In genomic region chr9:94895668-94896067, GRCh38 we compare ENCODE assay signal across 11 cellular contexts.
DNase-seq lines count a peak whose midpoint lies in the region; ATAC-seq and TF ChIP-seq lines count a peak whose summit lies in the region.
"Had no signal": no experiment of that assay in that cellular context is flagged by ENCODE, and none has a peak within 500 bp of the region (broad histone marks: within the 10 kb centered on the region; RNA-seq: fewer than 3 reads in every experiment).

No MANE protein-coding gene starts in this region.

- TF ChIP-seq CTCF in GM12865 (IDR thresholded peaks at IDR 0.05; ENCODE audit: insufficient read depth, low read depth, low read length, missing control alignments) (no peak), smooth muscle cell (IDR thresholded peaks at IDR 0.05; ENCODE audit: borderline replicate concordance, insufficient read depth, poor library complexity, severe bottlenecking) (no peak)

- no peak overlapping the region for H3K4me2 ChIP-seq in smooth muscle cell

- H3K9me3 ChIP-seq in smooth muscle cell (replicated peaks; ENCODE audit: low read depth), result no peaks in the 10 kb centered on the region
- H3K9me3 ChIP-seq: HAP-1 had no signal

- H3K27me3 Mint-ChIP-seq in activated CD8-positive, alpha-beta memory T cell treated with anti-CD3 and anti-CD28 coated beads, Interleukin-2, amount 10 ng/mL, durations not matched to agents 7 days and 5 days, result no peaks in the 10 kb centered on the region
- H3K27me3 Mint-ChIP-seq in activated T-helper 17 cell treated with anti-CD3 and anti-CD28 coated beads, Interleukin-2, amount 50 U/mL, for 72 hours, result no peaks in the 10 kb centered on the region
- H3K27me3 Mint-ChIP-seq: CD4-positive, alpha-beta T cell had no signal

- H3K9ac ChIP-seq in smooth muscle cell (ENCODE audit: low read depth), result no peak overlapping the region

- H3K36me3 Mint-ChIP-seq in activated CD8-positive, alpha-beta memory T cell treated with anti-CD3 and anti-CD28 coated beads, Interleukin-2, amount 10 ng/mL, durations not matched to agents 7 days and 5 days, result peaks cover 20% of the 10 kb centered on the region
- H3K36me3 Mint-ChIP-seq in activated T-helper 17 cell treated with anti-CD3 and anti-CD28 coated beads, Interleukin-2, amount 50 U/mL, for 72 hours (ENCODE audit: low read depth), result peaks cover 2% of the 10 kb centered on the region

- CTCF ChIA-PET in activated CD8-positive, alpha-beta memory T cell treated with anti-CD3 and anti-CD28 coated beads, Interleukin-2, amount 10 ng/mL, durations not matched to agents 7 days and 5 days (lab: Charles Lee), result no interaction called here

- peaks cover 30% of the 10 kb centered on the region for H3K79me2 ChIP-seq in smooth muscle cell (ENCODE audit: low read depth)

- no peak overlapping the region for H2AFZ ChIP-seq in smooth muscle cell (ENCODE audit: low read depth)

- H4K20me1 ChIP-seq in smooth muscle cell (ENCODE audit: low read depth), result no peaks in the 10 kb centered on the region

- H3K27ac Mint-ChIP-seq in activated CD8-positive, alpha-beta memory T cell treated with anti-CD3 and anti-CD28 coated beads, Interleukin-2, amount 10 ng/mL, durations not matched to agents 7 days and 5 days, result no peak overlapping the region
- H3K27ac Mint-ChIP-seq in activated T-helper 17 cell treated with anti-CD3 and anti-CD28 coated beads, Interleukin-2, amount 50 U/mL, for 72 hours, result no peak overlapping the region
- H3K27ac Mint-ChIP-seq: CD4-positive, alpha-beta T cell had no signal

- H3K4me1 Mint-ChIP-seq in activated CD8-positive, alpha-beta memory T cell treated with anti-CD3 and anti-CD28 coated beads, Interleukin-2, amount 10 ng/mL, durations not matched to agents 7 days and 5 days, result peaks cover 26% of the 10 kb centered on the region
- peaks cover 6% of the 10 kb centered on the region for H3K4me1 Mint-ChIP-seq in activated T-helper 17 cell treated with anti-CD3 and anti-CD28 coated beads, Interleukin-2, amount 50 U/mL, for 72 hours

- no peak overlapping the region for H3K4me3 ChIP-seq in GM12865 (ENCODE audit: low read depth, low read length)
- H3K4me3 ChIP-seq in smooth muscle cell, result no peak overlapping the region
- H3K4me3 ChIP-seq: HAP-1 had no signal

- H3K27ac ChIP-seq in smooth muscle cell (ENCODE audit: low read depth), result peak overlapping the region; percentile 10
- H3K27ac ChIP-seq: C4-2B had no signal

- ATAC-seq in activated CD8-positive, alpha-beta memory T cell treated with anti-CD3 and anti-CD28 coated beads, Interleukin-2, amount 10 ng/mL, durations not matched to agents 7 days and 5 days, result peak; percentile 23
- ATAC-seq in activated T-helper 17 cell treated with anti-CD3 and anti-CD28 coated beads, Interleukin-2, amount 50 U/mL, for 72 hours (replicated peaks), result peak; percentile 31
- ATAC-seq in GM21526 (IDR thresholded peaks at IDR 0.05; ENCODE audit: low FRiP score, unreplicated experiment), result no peak

- H3K4me1 ChIP-seq in smooth muscle cell (ENCODE audit: low read depth), result peaks cover 7% of the 10 kb centered on the region

- no peaks in the 10 kb centered on the region for H3K36me3 ChIP-seq in smooth muscle cell (ENCODE audit: low read depth)
- H3K36me3 ChIP-seq: HAP-1 had no signal

- H3K4me3 Mint-ChIP-seq in activated CD8-positive, alpha-beta memory T cell treated with anti-CD3 and anti-CD28 coated beads, Interleukin-2, amount 10 ng/mL, durations not matched to agents 7 days and 5 days, result no peak overlapping the region
- no peak overlapping the region for H3K4me3 Mint-ChIP-seq in activated T-helper 17 cell treated with anti-CD3 and anti-CD28 coated beads, Interleukin-2, amount 50 U/mL, for 72 hours
- H3K4me3 Mint-ChIP-seq: CD4-positive, alpha-beta T cell had no signal

- WGBS in smooth muscle cell (ENCODE audit: low lambda C conversion rate), result 61% methylated on average over 3 of the region's 3 CpGs

- H3K9me3 Mint-ChIP-seq in activated CD8-positive, alpha-beta memory T cell treated with anti-CD3 and anti-CD28 coated beads, Interleukin-2, amount 10 ng/mL, durations not matched to agents 7 days and 5 days (ENCODE audit: low read depth), result peaks cover 16% of the 10 kb centered on the region
- peaks cover 8% of the 10 kb centered on the region for H3K9me3 Mint-ChIP-seq in activated T-helper 17 cell treated with anti-CD3 and anti-CD28 coated beads, Interleukin-2, amount 50 U/mL, for 72 hours
- H3K9me3 Mint-ChIP-seq: CD4-positive, alpha-beta T cell had no signal

- H3K27me3 ChIP-seq in smooth muscle cell (ENCODE audit: low read depth), result no peaks in the 10 kb centered on the region

- DNase-seq in activated CD8-positive, alpha-beta memory T cell treated with anti-CD3 and anti-CD28 coated beads, Interleukin-2, amount 10 ng/mL, durations not matched to agents 7 days and 5 days, result peak; percentile 50
- DNase-seq in activated CD8-positive, alpha-beta memory T cell treated with anti-CD3 and anti-CD28 coated beads, Interleukin-2, amount 50 U/mL, for 4 hours, result no peak
- DNase-seq in GM12865 (ENCODE audit: low read depth) (peak; percentile 22), smooth muscle cell (lab: John Stamatoyannopoulos, UW; ENCODE audit: unreplicated experiment) (no peak)
- DNase-seq in NK-92 treated with Interleukin-12 subunit alpha and Interleukin-12 subunit beta, amount 100 ng/mL, for 24 hours (lab: John Stamatoyannopoulos, UW), result no peak
- DNase-seq: AML-193; CD4-positive, alpha-beta T cell had no signal

- H3F3A ChIP-seq in smooth muscle cell (ENCODE audit: low read depth), result peaks cover 10% of the 10 kb centered on the region

Comparison
In these comparisons a context has a peak if more than half of its experiments do, and no peak if none do; other contexts are left out.
1. DNase-seq: peak in activated CD8-positive, alpha-beta memory T cell treated with anti-CD3 and anti-CD28 coated beads, Interleukin-2, amount 10 ng/mL, durations not matched to agents 7 days and 5 days (single experiment) and GM12865 (single experiment); none in activated CD8-positive, alpha-beta memory T cell treated with anti-CD3 and anti-CD28 coated beads, Interleukin-2, amount 50 U/mL, for 4 hours (single experiment), smooth muscle cell (single experiment) and NK-92 treated with Interleukin-12 subunit alpha and Interleukin-12 subunit beta, amount 100 ng/mL, for 24 hours (single experiment).